ENCODE assay signal across 8 cellular contexts in genomic region chr1:1435094-1435903, GRCh38. TPM values are rescaled to one million over a fixed set of nuclear protein-coding genes. Genes with fewer than 3 reads are reported as not detected.
DNase-seq lines count a peak whose midpoint lies in the region; ATAC-seq and TF ChIP-seq lines count a peak whose summit lies in the region.

Gene VWA1, plus strand, starts transcription at chr1:1435690. Its CDS starts 59 bp downstream, at chr1:1435749.

- no peaks in the 10 kb centered on the region; a peak in 1 of 7 replicates for H3K36me3 Mint-ChIP-seq in H9 (ENCODE audit: insufficient read depth in 1 of 3, low read depth in 3 of 3)

- no peak within 1 kb of the TSS for H2AFZ ChIP-seq in H9 (ENCODE audit: low read length)

- H2BK12ac ChIP-seq in H9 (ENCODE audit: insufficient read length, low read depth, low read length), result no peak within 1 kb of the TSS

- H3K27ac ChIP-seq in AG04450 (ENCODE audit: low read depth, low read length) (no peak within 1 kb of the TSS), H9 (ENCODE audit: insufficient read length, low read depth, low read length) (no peak within 1 kb of the TSS), SJCRH30 (peak within 1 kb of the TSS; percentile 91), adrenal gland (peak within 1 kb of the TSS in 2 of 5 donors; percentile 52 to 77), tibial artery (peak within 1 kb of the TSS; percentile 74 to 81)

- no peaks in the 10 kb centered on the region; the same call in 1 of the 2 replicates for H3K9me3 ChIP-seq in AG04450 (ENCODE audit: control insufficient read depth, insufficient read depth, low read length)
- no peaks in the 10 kb centered on the region for H3K9me3 ChIP-seq in H9 (ENCODE audit: control insufficient read depth, low read depth, low read length)
- no peaks in the 10 kb centered on the region for H3K9me3 ChIP-seq in SJCRH30 (replicated peaks)
- H3K9me3 ChIP-seq in adrenal gland (replicated peaks in 1 of 3), result no peaks in the 10 kb centered on the region
- no peaks in the 10 kb centered on the region for H3K9me3 ChIP-seq in tibial artery

- H3K14ac ChIP-seq in H9 (ENCODE audit: insufficient read depth, low read length), result no peak within 1 kb of the TSS

- no peaks in the 10 kb centered on the region for H3K27me3 Mint-ChIP-seq in H9 (ENCODE audit: low read depth)

- no peak within 1 kb of the TSS for H3T11ph ChIP-seq in H9 (ENCODE audit: low read length)

- CTCF ChIA-PET in AG04450 (lab: Charles Lee), result no interaction called here

- H3K9ac ChIP-seq in H9 (ENCODE audit: extremely low read depth, insufficient read length, low read length), result peak within 1 kb of the TSS; percentile 25

- H2BK15ac ChIP-seq in H9 (ENCODE audit: low read depth, low read length), result no peak within 1 kb of the TSS

- no peaks in the 10 kb centered on the region for H3K36me3 ChIP-seq in SJCRH30
- no peaks in the 10 kb centered on the region for H3K36me3 ChIP-seq in adrenal gland (replicated peaks in 1 of 2)
- H3K36me3 ChIP-seq in tibial artery, result peaks cover 0 to 14% (median 0%) of the 10 kb centered on the region in 3 donors

- no peak for ATAC-seq in GM18502 (IDR thresholded peaks at IDR 0.05; ENCODE audit: poor library complexity, unreplicated experiment)

- no peak within 1 kb of the TSS for H2BK5ac ChIP-seq in H9 (ENCODE audit: insufficient read length, low read length)

- no peak within 1 kb of the TSS for H3K4ac ChIP-seq in H9 (ENCODE audit: low read depth, low read length)

- H3K4me1 Mint-ChIP-seq in H9, result peaks cover 22 to 37% of the 10 kb centered on the region in 2 experiments

- H3K4me3 Mint-ChIP-seq in H9, result peak within 1 kb of the TSS; percentile 78 to 87

- no peak within 1 kb of the TSS for H2AK5ac ChIP-seq in H9 (ENCODE audit: insufficient read length, low read length)

- H2BK120ac ChIP-seq in H9 (ENCODE audit: low read depth, low read length, poor library complexity, severe bottlenecking), result no peak within 1 kb of the TSS

- peak within 1 kb of the TSS; percentile 59 for H3K4me2 ChIP-seq in H9 (ENCODE audit: insufficient read depth, insufficient read length, low read length)

- H3K56ac ChIP-seq in H9 (ENCODE audit: insufficient read length, low read depth, low read length), result no peak within 1 kb of the TSS

- WGBS in H9 (ENCODE audit: extremely low coverage, insufficient read length, low lambda C conversion rate), result no CpG with 5 or more reads among the region's 91 CpGs
- WGBS in adrenal gland, 4 donors, result 10 to 88% (median 20%) methylated on average over 7 to 91 of the region's 91 CpGs

- H2BK20ac ChIP-seq in H9 (ENCODE audit: low read depth, low read length, poor library complexity, severe bottlenecking), result no peak within 1 kb of the TSS

- H3K4me3 ChIP-seq in AG04450 (ENCODE audit: low read depth, low read length) (peak within 1 kb of the TSS; percentile 56), SJCRH30 (peak within 1 kb of the TSS; percentile 50), adrenal gland (peak within 1 kb of the TSS in 1 of 4 donors; percentile 65), tibial artery (peak within 1 kb of the TSS; percentile 46 to 53)

- peaks cover 2% of the 10 kb centered on the region; the same call in 1 of the 2 replicates for H3K79me2 ChIP-seq in H9 (ENCODE audit: insufficient read depth, low read length)

- H3K18ac ChIP-seq in H9 (ENCODE audit: insufficient read length, low read depth, low read length), result no peak within 1 kb of the TSS

- POLR2A ChIA-PET in AG04450 (lab: Yijun Ruan, JAX), result interaction anchor here (0.6 kb wide), 1 partner anchor 362 kb away, joined by 3 read pairs; no protein-coding TSS in a partner anchor

- no peaks in the 10 kb centered on the region for H3K9me3 Mint-ChIP-seq in H9

- no peak for TF ChIP-seq POLR2A in adrenal gland (IDR thresholded peaks at IDR 0.05)

- H3K4me1 ChIP-seq in H9 (ENCODE audit: insufficient read depth, low read length) (peaks cover 2% of the 10 kb centered on the region; the same call in 1 of the 2 replicates), SJCRH30 (peaks cover 40% of the 10 kb centered on the region), adrenal gland (replicated peaks in 1 of 2) (peaks cover 20 to 32% of the 10 kb centered on the region in 2 donors), tibial artery (peaks cover 4 to 86% (median 56%) of the 10 kb centered on the region in 4 donors)

- no peak within 1 kb of the TSS for H4K5ac ChIP-seq in H9 (ENCODE audit: insufficient read length, low read depth, low read length)

- H3K27ac Mint-ChIP-seq in H9, result peak within 1 kb of the TSS; percentile 28 to 58 (median 34); a peak in 1 of 7 replicates

- no peak for DNase-seq in AG04450 (ENCODE audit: low read depth, low spot score)
- DNase-seq in H9, result no peak
- DNase-seq in SJCRH30, result no peak
- peak in 5 of 7 donors; percentile 56 to 70 (median 58) for DNase-seq in adrenal gland
- no peak for DNase-seq in cardiac septum (ENCODE audit: low spot score)
- DNase-seq in posterior cingulate gyrus, result peak; percentile 63 to 97 (median 76)
- peak; percentile 25 to 73 for DNase-seq in tibial artery

- TF ChIP-seq CTCF in AG04450 (IDR thresholded peaks at IDR 0.05; ENCODE audit: low read depth, low read length) (no peak), H9 (conservative IDR thresholded peaks at IDR 0.05) (no peak), adrenal gland (IDR thresholded peaks at IDR 0.05) (no peak), tibial artery (IDR thresholded peaks at IDR 0.05) (no peak)

- no peaks in the 10 kb centered on the region for H3K27me3 ChIP-seq in AG04450 (ENCODE audit: control insufficient read depth, insufficient read depth, low read length)
- no peaks in the 10 kb centered on the region for H3K27me3 ChIP-seq in H9 (ENCODE audit: insufficient read depth, low read length)
- H3K27me3 ChIP-seq in SJCRH30, result no peaks in the 10 kb centered on the region
- H3K27me3 ChIP-seq in adrenal gland, result no peaks in the 10 kb centered on the region
- H3K27me3 ChIP-seq in tibial artery, result peaks cover 0 to 36% of the 10 kb centered on the region in 2 donors

- no peaks in the 10 kb centered on the region for H3K79me1 ChIP-seq in H9 (ENCODE audit: insufficient read depth, low read depth, low read length, poor library complexity, severe bottlenecking)

- no peak within 1 kb of the TSS for H3K23ac ChIP-seq in H9 (ENCODE audit: insufficient read length, low read depth, low read length)

- intact Hi-C loops in adrenal gland (cut with DNase I) (no loop called here), cardiac septum (cut with DNase I) (no loop called here), posterior cingulate gyrus (cut with DNase I) (no loop called here), tibial artery (cut with DNase I; ENCODE audit: low total_unique reads) (no loop called here)

- H4K91ac ChIP-seq in H9 (ENCODE audit: insufficient read length, low read depth, low read length), result no peak within 1 kb of the TSS

- H4K20me1 ChIP-seq in H9 (ENCODE audit: control insufficient read depth, insufficient read depth, insufficient read length), result no peaks in the 10 kb centered on the region

- H4K8ac ChIP-seq in H9 (replicated peaks; ENCODE audit: insufficient read length, low read depth, low read length), result no peak within 1 kb of the TSS

- H3K23me2 ChIP-seq in H9 (ENCODE audit: insufficient read length, low read depth, low read length, poor library complexity, severe bottlenecking), result peaks cover 10% of the 10 kb centered on the region

RNA-seq across cellular contexts. Expression of gene VWA1, which starts in this region (rescaled TPM):
- 3.9 and 5.3 TPM in 2 replicates for polyA plus RNA-seq in AG04450 (2011; rRNA removed)
- polyA minus RNA-seq in AG04450 (2011; rRNA and poly(A)+ RNA removed), result 0.46 and 0.52 TPM in 2 replicates
- 55.6 and 57.1 TPM in 2 replicates for total RNA-seq in H9 (2021)
- 0.58 and 3.3 TPM in 2 replicates for total RNA-seq in SJCRH30 (2014; rRNA removed; shearing (Covaris generic))
- 10 to 100 TPM; 14.8 to 49.0 (median 30.6) TPM for total RNA-seq in adrenal gland
- 10 to 100 TPM in 2 of 3 donors, under 1 TPM in 1; 0.99 to 39.3 (median 25.9) TPM for polyA plus RNA-seq in adrenal gland
- total RNA-seq in cardiac septum, result 35.3 TPM

Comparison
In these comparisons a context has a peak if more than half of its experiments do, and no peak if none do; other contexts are left out.
1. DNase-seq: peak in adrenal gland (5 of 7), posterior cingulate gyrus (10 of 10) and tibial artery (2 of 2); none in AG04450 (single experiment), H9 (single experiment), SJCRH30 (0 of 2) and cardiac septum (single experiment).
2. H3K27ac ChIP-seq: peak in SJCRH30 (single experiment) and tibial artery (2 of 2); none in AG04450 (single experiment) and H9 (single experiment).